8 cellular contexts compared by ENCODE assay signal in genomic region chr15:33068007-33068441, GRCh38.
DNase-seq lines count a peak whose midpoint lies in the region; ATAC-seq and TF ChIP-seq lines count a peak whose summit lies in the region.

No MANE protein-coding gene starts in this region.

- H3K4me1 Mint-ChIP-seq in CD14-positive monocyte (peaks cover 21% of the 10 kb centered on the region), endothelial cell (ENCODE audit: unreplicated experiment) (peaks cover 13% of the 10 kb centered on the region)

- H3K27me3 ChIP-seq in foreskin keratinocyte: no peaks in the 10 kb centered on the region

- POLR2A ChIA-PET in HEK293T (lab: Yijun Ruan, JAX): no interaction called here

- H3K9me3 Mint-ChIP-seq in CD14-positive monocyte (peaks cover 0 to 2% (median 0%) of the 10 kb centered on the region in 7 donors), endothelial cell (ENCODE audit: unreplicated experiment) (no peaks in the 10 kb centered on the region)

- H3K27ac Mint-ChIP-seq in CD14-positive monocyte (peak overlapping the region; percentile 34 to 88 (median 72)), endothelial cell (ENCODE audit: unreplicated experiment) (no peak overlapping the region)

- intact Hi-C loops in CD14-positive monocyte (cut with micrococcal nuclease): no loop called here
- intact Hi-C loops in posterior vena cava (cut with DNase I): no loop called here

- CTCF ChIA-PET in HEK293T (lab: Yijun Ruan, JAX): interaction anchor here (1.1 kb wide), 1 partner anchor 18 kb away, joined by 3 read pairs; no protein-coding TSS in a partner anchor

- DNase-seq in CD14-positive monocyte (ENCODE audit: low spot score) (peak; percentile 76), HEK293T (ENCODE audit: extremely low spot score) (peak; percentile 19), SW480 (ENCODE audit: low spot score) (peak; percentile 82), foreskin keratinocyte (peak; percentile 29 to 45), posterior vena cava (ENCODE audit: low spot score) (peak; percentile 88), GOT3 (lab: John Stamatoyannopoulos, UW) (no peak), endothelial cell (ENCODE audit: low spot score) (no peak)

- H3K27ac ChIP-seq in foreskin keratinocyte: no peak overlapping the region

- ATAC-seq in foreskin keratinocyte (peak; percentile 73), HG03442 (IDR thresholded peaks at IDR 0.05; ENCODE audit: unreplicated experiment) (no peak)

- no peaks in the 10 kb centered on the region for H3K4me1 ChIP-seq in foreskin keratinocyte

- H3K27me3 Mint-ChIP-seq in CD14-positive monocyte (ENCODE audit: low read depth in 3 of 3) (peaks cover 2 to 18% (median 13%) of the 10 kb centered on the region in 3 donors), endothelial cell (ENCODE audit: unreplicated experiment) (peaks cover 2% of the 10 kb centered on the region)

- H3K36me3 Mint-ChIP-seq in CD14-positive monocyte: peaks cover 12 to 19% of the 10 kb centered on the region in 2 donors
- no peaks in the 10 kb centered on the region for H3K36me3 Mint-ChIP-seq in endothelial cell (ENCODE audit: low read depth, unreplicated experiment)

- TF ChIP-seq CTCF in CD14-positive monocyte (IDR thresholded peaks at IDR 0.05): no peak
- TF ChIP-seq CTCF in foreskin keratinocyte (conservative IDR thresholded peaks at IDR 0.05): no peak
- TF ChIP-seq CTCF in endothelial cell (IDR thresholded peaks at IDR 0.05; ENCODE audit: unreplicated experiment): no peak

- peak overlapping the region; percentile 81 to 95 for H3K4me3 Mint-ChIP-seq in CD14-positive monocyte
- H3K4me3 Mint-ChIP-seq in endothelial cell (ENCODE audit: unreplicated experiment): no peak overlapping the region

TF ChIP-seq in HEK293T, 16 proteins besides CTCF, POLR2A, EP300 and RAD21:
- TF ChIP-seq ELF4 (IDR thresholded peaks at IDR 0.05) (no peak), TARDBP (IDR thresholded peaks at IDR 0.05) (no peak), NFRKB (IDR thresholded peaks at IDR 0.05) (no peak), HDGF (IDR thresholded peaks at IDR 0.05; ENCODE audit: borderline replicate concordance) (no peak), CTBP1 (IDR thresholded peaks at IDR 0.05; ENCODE audit: borderline replicate concordance) (no peak), SP1 (IDR thresholded peaks at IDR 0.05) (no peak), ARNT (IDR thresholded peaks at IDR 0.05) (no peak), FOXA1 (IDR thresholded peaks at IDR 0.05) (no peak), PKNOX1 (IDR thresholded peaks at IDR 0.05) (no peak), ZNF384 (IDR thresholded peaks at IDR 0.05) (no peak), LEF1 (IDR thresholded peaks at IDR 0.05; ENCODE audit: borderline replicate concordance) (no peak)

Comparison
In these comparisons a context has a peak if more than half of its experiments do, and no peak if none do; other contexts are left out.
1. DNase-seq: peak in CD14-positive monocyte (single experiment), HEK293T (single experiment), SW480 (single experiment), foreskin keratinocyte (2 of 2) and posterior vena cava (single experiment); none in GOT3 (single experiment) and endothelial cell (single experiment).